In genomic region chr5:180860887-180861822, GRCh38 we compare ENCODE assay signal across 8 cellular contexts. TPM values are rescaled to one million over a fixed set of nuclear protein-coding genes. Genes with fewer than 3 reads are reported as not detected.
DNase-seq lines count a peak whose midpoint lies in the region; ATAC-seq and TF ChIP-seq lines count a peak whose summit lies in the region.

Gene ZFP62 (minus strand): TSS chr5:180861276. CDS start chr5:180861219, 57 bp downstream.

- peak; percentile 82 for ATAC-seq in GM19043 (IDR thresholded peaks at IDR 0.05; ENCODE audit: low read depth, unreplicated experiment)
- ATAC-seq in HG03354 (IDR thresholded peaks at IDR 0.05; ENCODE audit: poor library complexity, severe bottlenecking, unreplicated experiment): peak; percentile 88

- H3K4me3 ChIP-seq in kidney epithelial cell (ENCODE audit: low read depth, low read length): peak within 1 kb of the TSS; percentile 98

- H3K36me3 ChIP-seq in kidney epithelial cell (ENCODE audit: control insufficient read depth, insufficient read depth, low read length): no peaks in the 10 kb centered on the region

- no peak for TF ChIP-seq CTCF in kidney epithelial cell (IDR thresholded peaks at IDR 0.05; ENCODE audit: insufficient read depth, low read length, poor library complexity, severe bottlenecking)

- peak; percentile 97 for DNase-seq in AG20443 (ENCODE audit: low spot score)
- peak; percentile 72 to 94 for DNase-seq in NCI-H446 (lab: John Stamatoyannopoulos, UW)
- DNase-seq in activated CD4-positive, CD25-positive, alpha-beta regulatory T cell treated with anti-CD3 and anti-CD28 coated beads, Interleukin-2, amount 50 U/mL, for 72 hours: peak; percentile 82
- peak; percentile 89 for DNase-seq in cerebellar cortex (ENCODE audit: low spot score)
- DNase-seq in kidney epithelial cell (ENCODE audit: low read depth): peak; percentile 32
- peak; percentile 89 for DNase-seq in stimulated activated CD4-positive, alpha-beta T cell treated with anti-CD3 and anti-CD28 coated beads, Interleukin-15, amount 100 ng/mL, for 24 hours

- no peaks in the 10 kb centered on the region for H3K27me3 ChIP-seq in kidney epithelial cell (ENCODE audit: control insufficient read depth, insufficient read depth, low read length)

RNA-seq across cellular contexts. Expression of gene ZFP62, which starts in this region (rescaled TPM):
- total RNA-seq in kidney epithelial cell: 26.0 and 31.1 TPM in 2 replicates

Comparison
In these comparisons a context has a peak if more than half of its experiments do, and no peak if none do; other contexts are left out.
1. Peak in every context shown above with its lines: DNase-seq, ATAC-seq and H3K4me3 ChIP-seq.
2. DNase-seq: peak in every context shown above with its lines; median percentile 97 in AG20443; 89 in cerebellar cortex; 89 in stimulated activated CD4-positive, alpha-beta T cell treated with anti-CD3 and anti-CD28 coated beads, Interleukin-15, amount 100 ng/mL, for 24 hours; 83 in NCI-H446; 82 in activated CD4-positive, CD25-positive, alpha-beta regulatory T cell treated with anti-CD3 and anti-CD28 coated beads, Interleukin-2, amount 50 U/mL, for 72 hours; 32 in kidney epithelial cell.